In genomic region chr2:42958741-42959147, GRCh38 we compare ENCODE assay signal across 7 cellular contexts.
DNase-seq lines count a peak whose midpoint lies in the region; TF ChIP-seq lines count a peak whose summit lies in the region.
"Not testable (repeated sequence)": the region's sequence is repeated elsewhere in the genome, so short reads cannot be mapped to it uniquely, and the experiment has no call there.

No MANE protein-coding gene starts in this region.

- H2BK12ac ChIP-seq in mesenchymal stem cell (ENCODE audit: low read length in 2 of 2): peak overlapping the region; percentile 82 to 95

- peak overlapping the region; percentile 79 for H3K9ac ChIP-seq in mesenchymal stem cell (ENCODE audit: low read length)

- H3K14ac ChIP-seq in mesenchymal stem cell (ENCODE audit: low read length in 2 of 2): not testable (repeated sequence)

- H3K4me1 ChIP-seq in breast epithelium (peaks cover 14 to 19% of the 10 kb centered on the region in 2 donors), right atrium auricular region (peaks cover 0 to 65% of the 10 kb centered on the region in 2 donors), mesenchymal stem cell (ENCODE audit: control insufficient read depth, insufficient read depth, low read depth, low read length) (peaks cover 11% of the 10 kb centered on the region), osteoblast (ENCODE audit: insufficient read depth, low read length) (peaks cover 68% of the 10 kb centered on the region), tibial artery (peaks cover 0 to 77% (median 61%) of the 10 kb centered on the region in 4 donors)

- not testable (repeated sequence) for H3K9me3 ChIP-seq in breast epithelium; right atrium auricular region; mesenchymal stem cell (ENCODE audit: control insufficient read depth, low read length); osteoblast (ENCODE audit: low read depth, low read length); tibial artery

- not testable (repeated sequence) for TF ChIP-seq POLR2A in breast epithelium (IDR thresholded peaks at IDR 0.05)

- H3K27ac ChIP-seq in HL-60 (replicated peaks): peak overlapping the region; percentile 77
- peak overlapping the region; percentile 91 to 92 for H3K27ac ChIP-seq in breast epithelium
- H3K27ac ChIP-seq in right atrium auricular region: peak overlapping the region; percentile 81 to 83
- H3K27ac ChIP-seq in mesenchymal stem cell (ENCODE audit: low read length, poor library complexity, severe bottlenecking): not testable (repeated sequence)
- peak overlapping the region; percentile 89 for H3K27ac ChIP-seq in osteoblast (ENCODE audit: low read depth, low read length)
- peak overlapping the region in 20 of 21 experiments; percentile 18 to 93 (median 82) for H3K27ac ChIP-seq in skin epidermis
- H3K27ac ChIP-seq in tibial artery: peak overlapping the region; percentile 84 to 88

- not testable (repeated sequence) for H4K20me1 ChIP-seq in osteoblast (ENCODE audit: insufficient read depth, low read length)

- intact Hi-C loops in breast epithelium (cut with DNase I; ENCODE audit: low total_unique reads): not testable (repeated sequence)
- intact Hi-C loops in tibial artery (cut with DNase I; ENCODE audit: low total_unique reads): loop anchor here (5.0 kb wide), 1 partner anchor 274 kb away; no protein-coding TSS in a partner anchor

- 84% methylated on average over 9 of the region's 9 CpGs for WGBS in mesenchymal stem cell

- H2BK5ac ChIP-seq in mesenchymal stem cell (ENCODE audit: low read depth, low read length, poor library complexity, severe bottlenecking): not testable (repeated sequence)

- peak overlapping the region; percentile 19 to 91 for H3K18ac ChIP-seq in mesenchymal stem cell (ENCODE audit: low read depth in 1 of 2, low read length in 2 of 2)

- not testable (repeated sequence) for H2AK5ac ChIP-seq in mesenchymal stem cell (ENCODE audit: low read length, severe bottlenecking)

- H2BK120ac ChIP-seq in mesenchymal stem cell (ENCODE audit: low read depth, low read length): not testable (repeated sequence)

- peak overlapping the region; percentile 24 to 54 for H3K4ac ChIP-seq in mesenchymal stem cell (ENCODE audit: low read depth in 1 of 2, low read length in 2 of 2)

- H3K79me1 ChIP-seq in mesenchymal stem cell (replicated peaks; ENCODE audit: low read length, poor library complexity, severe bottlenecking): not testable (repeated sequence)

- H4K8ac ChIP-seq in mesenchymal stem cell (ENCODE audit: low read length): peak overlapping the region; percentile 69

- H2BK15ac ChIP-seq in mesenchymal stem cell (ENCODE audit: low read depth, poor library complexity, severe bottlenecking): peak overlapping the region; percentile 60

- H4K91ac ChIP-seq in mesenchymal stem cell (ENCODE audit: low read length): peak overlapping the region; percentile 77

- H3K36me3 ChIP-seq in breast epithelium; right atrium auricular region; mesenchymal stem cell (ENCODE audit: control insufficient read depth in 1 of 2, insufficient read depth in 2 of 2, low read depth in 1 of 2, low read length in 2 of 2); osteoblast (ENCODE audit: insufficient read depth, low read length); tibial artery: not testable (repeated sequence)

- not testable (repeated sequence) for H2AFZ ChIP-seq in mesenchymal stem cell (ENCODE audit: low read depth, low read length); osteoblast (ENCODE audit: low read length)

- TF ChIP-seq CTCF in HL-60 (IDR thresholded peaks at IDR 0.05; ENCODE audit: insufficient read depth, low read length); breast epithelium (IDR thresholded peaks at IDR 0.05); right atrium auricular region (IDR thresholded peaks at IDR 0.05); osteoblast (IDR thresholded peaks at IDR 0.05; ENCODE audit: extremely low read depth, low read depth, low read length); tibial artery (IDR thresholded peaks at IDR 0.05): not testable (repeated sequence)

- DNase-seq in HL-60 (ENCODE audit: low read depth in 1 of 2, low spot score in 1 of 2); breast epithelium (ENCODE audit: low spot score in 2 of 2); right atrium auricular region (ENCODE audit: low spot score); mesenchymal stem cell; tibial artery: not testable (repeated sequence)
- DNase-seq in osteoblast (ENCODE audit: insufficient read length, low spot score, missing footprints): peak; percentile 50

- H3K4me2 ChIP-seq in mesenchymal stem cell (ENCODE audit: low read length, poor library complexity, severe bottlenecking): not testable (repeated sequence)
- H3K4me2 ChIP-seq in osteoblast (ENCODE audit: insufficient read depth, low read length): peak overlapping the region; percentile 33

- not testable (repeated sequence) for H3K23ac ChIP-seq in mesenchymal stem cell (ENCODE audit: low read length in 2 of 2)

- not testable (repeated sequence) for H3K4me3 ChIP-seq in HL-60 (replicated peaks; ENCODE audit: insufficient read depth, low read length); breast epithelium; right atrium auricular region; mesenchymal stem cell (ENCODE audit: insufficient read depth in 1 of 2, low read depth in 1 of 2, low read length in 2 of 2); osteoblast (ENCODE audit: insufficient read depth, low read length); skin epidermis; tibial artery

- not testable (repeated sequence) for H3K27me3 ChIP-seq in HL-60 (ENCODE audit: insufficient read depth, poor library complexity, severe bottlenecking); breast epithelium; right atrium auricular region; mesenchymal stem cell (ENCODE audit: control insufficient read depth in 1 of 2, insufficient read depth in 1 of 2, low read length in 2 of 2); osteoblast (ENCODE audit: insufficient read depth, low read length); tibial artery

- not testable (repeated sequence) for H3K79me2 ChIP-seq in osteoblast (ENCODE audit: insufficient read depth, low read length)
